12 cellular contexts compared by ENCODE assay signal in the genomic region with DNA sequence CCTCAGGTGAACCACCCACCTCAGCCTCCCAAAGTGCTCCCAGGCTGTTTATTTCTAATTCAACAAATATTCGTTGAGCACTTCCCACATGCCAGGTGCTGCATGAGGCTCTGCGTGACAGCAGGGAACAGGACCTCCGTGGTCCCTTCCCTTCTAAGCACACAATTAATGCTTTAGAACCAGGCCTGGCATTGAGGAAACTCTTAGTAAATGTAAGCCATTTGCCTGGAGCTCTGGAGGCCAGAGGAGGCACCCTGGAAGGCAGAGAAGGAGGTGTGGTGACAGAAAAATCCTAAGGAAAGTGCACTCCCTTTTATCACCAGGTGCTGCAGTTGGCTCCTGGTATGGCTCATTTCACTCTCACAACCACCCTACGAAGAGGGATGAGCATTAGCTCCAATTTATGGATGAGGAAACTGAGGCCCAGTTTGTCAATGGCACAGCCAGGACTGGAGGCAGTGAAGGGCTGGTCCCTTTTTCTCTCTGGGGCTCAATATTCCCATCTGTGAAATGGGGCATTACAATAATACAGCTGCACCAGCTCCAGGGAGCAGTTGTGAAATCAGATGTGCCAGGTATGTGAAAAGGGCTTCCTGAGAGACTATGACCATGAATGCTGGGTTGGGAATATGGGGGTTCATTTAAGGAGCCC. TPM values are rescaled to one million over a fixed set of nuclear protein-coding genes. Genes with fewer than 3 reads are reported as not detected.
DNase-seq lines count a peak whose midpoint lies in the region; ATAC-seq and TF ChIP-seq lines count a peak whose summit lies in the region.
"Had no signal": no experiment of that assay in that cellular context is flagged by ENCODE, and none has a peak within 500 bp of the region (broad histone marks: within the 10 kb centered on the region; RNA-seq: fewer than 3 reads in every experiment).

No MANE protein-coding gene starts in this region.

- intact Hi-C loops in left lung (cut with DNase I) = no loop called here

- no peak overlapping the region for H3K27ac Mint-ChIP-seq in glutamatergic neuron (ENCODE audit: unreplicated experiment)

- no peak overlapping the region for H3K9ac ChIP-seq in stomach smooth muscle (ENCODE audit: low read length in 2 of 2)
- H3K9ac ChIP-seq: KMS-11 had no signal

- peak overlapping the region; percentile 80 for H3K27ac ChIP-seq in RWPE2 (ENCODE audit: poor library complexity, severe bottlenecking)
- peak overlapping the region; percentile 76 to 81 for H3K27ac ChIP-seq in left lung
- H3K27ac ChIP-seq in stomach smooth muscle (ENCODE audit: low read length) = peak overlapping the region; percentile 41
- H3K27ac ChIP-seq: KMS-11 had no signal

- H3K4me1 Mint-ChIP-seq in glutamatergic neuron (ENCODE audit: low read depth, unreplicated experiment) = peaks cover 18% of the 10 kb centered on the region

- no peak overlapping the region for H3K4me3 Mint-ChIP-seq in glutamatergic neuron (ENCODE audit: unreplicated experiment)

- ATAC-seq in RWPE2 (ENCODE audit: low read depth) (no peak), left lung (peak; percentile 3), HG03280 (IDR thresholded peaks at IDR 0.05; ENCODE audit: unreplicated experiment) (no peak)

- no peaks in the 10 kb centered on the region for H3K36me3 Mint-ChIP-seq in glutamatergic neuron (ENCODE audit: unreplicated experiment)

- H3K36me3 ChIP-seq in RWPE2 (ENCODE audit: low read depth) (no peaks in the 10 kb centered on the region), left lung (no peaks in the 10 kb centered on the region), stomach smooth muscle (ENCODE audit: control insufficient read depth in 2 of 2, insufficient read depth in 2 of 2, low read length in 2 of 2) (no peaks in the 10 kb centered on the region)

- H3K27me3 Mint-ChIP-seq in glutamatergic neuron (ENCODE audit: unreplicated experiment) = peaks cover 11% of the 10 kb centered on the region

- no peaks in the 10 kb centered on the region for H3K27me3 ChIP-seq in RWPE2 (ENCODE audit: insufficient read depth, poor library complexity, severe bottlenecking)
- H3K27me3 ChIP-seq in left lung = no peaks in the 10 kb centered on the region
- no peaks in the 10 kb centered on the region for H3K27me3 ChIP-seq in stomach smooth muscle (ENCODE audit: control insufficient read depth in 1 of 2, insufficient read depth in 2 of 2, low read length in 2 of 2)

- H3K9me3 Mint-ChIP-seq in glutamatergic neuron (ENCODE audit: unreplicated experiment) = peaks cover 18% of the 10 kb centered on the region

- H3K4me3 ChIP-seq in RWPE2 (ENCODE audit: severe bottlenecking) (no peak overlapping the region), left lung (no peak overlapping the region), stomach smooth muscle (ENCODE audit: low read length in 2 of 2) (no peak overlapping the region)

- TF ChIP-seq CTCF in RWPE2 (IDR thresholded peaks at IDR 0.05; ENCODE audit: poor library complexity, severe bottlenecking) (no peak), left lung (IDR thresholded peaks at IDR 0.05) (no peak), glutamatergic neuron (IDR thresholded peaks at IDR 0.05; ENCODE audit: partially characterized antibody, unreplicated experiment) (no peak)

- H3K9me3 ChIP-seq in RWPE2 (ENCODE audit: severe bottlenecking) = no peaks in the 10 kb centered on the region
- no peaks in the 10 kb centered on the region for H3K9me3 ChIP-seq in left lung
- H3K9me3 ChIP-seq in stomach smooth muscle (ENCODE audit: control insufficient read depth in 2 of 2, low read length in 2 of 2) = no peaks in the 10 kb centered on the region

- H3K4me1 ChIP-seq in RWPE2 (ENCODE audit: insufficient read depth, poor library complexity, severe bottlenecking) = peaks cover 33% of the 10 kb centered on the region
- peaks cover 14 to 43% of the 10 kb centered on the region in 2 donors for H3K4me1 ChIP-seq in left lung
- peaks cover 9% of the 10 kb centered on the region for H3K4me1 ChIP-seq in stomach smooth muscle (ENCODE audit: control insufficient read depth, insufficient read depth, low read length)

- DNase-seq in NCI-H1417 (lab: John Stamatoyannopoulos, UW) = peak; percentile 44 to 81 (median 55)
- DNase-seq in NCI-H1417 treated with DMSO at 0.1 percent for 48 hours (lab: John Stamatoyannopoulos, UW) = no peak
- DNase-seq in RWPE2 (ENCODE audit: low spot score) = no peak
- DNase-seq in left lung = no peak
- no peak for DNase-seq in NCI-H510A treated with DMSO at 0.1 percent for 48 hours (lab: John Stamatoyannopoulos, UW)
- no peak for DNase-seq in glutamatergic neuron
- DNase-seq: amniotic stem cell, T-helper 9 cell had no signal

RNA-seq across cellular contexts. Expression of a gene that starts 8.1 kb away (rescaled TPM):
- total RNA-seq in left lung = 100 to 1,000 TPM; 185 to 297 TPM
- 92.0 TPM for total RNA-seq in glutamatergic neuron (ENCODE audit: unreplicated experiment)

RNA-seq across cellular contexts. Expression of a gene that starts 40.8 kb away (rescaled TPM):
- 10 to 100 TPM; 13.5 to 15.7 TPM for total RNA-seq in left lung
- not detected for total RNA-seq in glutamatergic neuron (ENCODE audit: unreplicated experiment)
- total RNA-seq: A673 had no signal

Comparison
In these comparisons a context has a peak if more than half of its experiments do, and no peak if none do; other contexts are left out.
1. DNase-seq: peak in NCI-H1417 (3 of 3); none in NCI-H1417 treated with DMSO at 0.1 percent for 48 hours (single experiment), RWPE2 (single experiment), left lung (0 of 2), NCI-H510A treated with DMSO at 0.1 percent for 48 hours (single experiment) and glutamatergic neuron (single experiment).
2. RNA of a gene that starts 40.8 kb away (total RNA-seq): 13.5 to 15.7 TPM in left lung; not detected in glutamatergic neuron (single experiment); every median in the first group is over 10 times any median in the second.
3. Peak in every context shown above with its lines, with median percentiles within 50 percentile points of each other: H3K27ac ChIP-seq.